Comparison of ENCODE assay signal across 30 cellular contexts in the genomic region with DNA sequence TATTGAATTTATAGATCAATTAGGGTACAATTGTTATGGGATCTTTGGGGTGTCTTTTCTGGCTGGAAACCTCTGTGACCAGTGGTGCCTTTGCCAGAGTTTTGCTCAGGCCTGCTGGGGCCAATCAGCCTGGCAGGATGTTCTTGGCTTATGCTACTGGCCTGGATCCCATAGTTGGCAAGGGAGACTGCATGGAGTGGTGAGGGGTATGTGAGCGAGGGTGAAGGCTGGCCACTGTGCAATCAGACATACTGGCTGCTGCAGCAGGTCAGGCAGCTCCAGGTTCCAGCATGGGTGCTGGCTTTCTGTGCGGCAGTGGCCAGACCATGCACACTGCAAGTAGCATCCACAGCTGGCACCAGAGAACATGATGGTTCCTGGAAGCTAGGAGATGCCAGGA.
"Had no signal": no experiment of that assay in that cellular context is flagged by ENCODE, and none has a peak within 500 bp of the region (broad histone marks: within the 10 kb centered on the region; RNA-seq: fewer than 3 reads in every experiment).

No MANE protein-coding gene starts in this region.

- H3K4me3 ChIP-seq: ascending aorta, body of pancreas, Peyer's patch had no signal

- H3K36me3 ChIP-seq: ascending aorta, Peyer's patch had no signal

- H3K4me1 Mint-ChIP-seq: activated B cell treated with CpG ODN at 0.5 μM for 24 hours; activated CD4-positive, alpha-beta T cell treated with anti-CD3 and anti-CD28 coated beads, Interleukin-2, amount 10 ng/mL, durations not matched to agents 24 days and 14 days; activated CD8-positive, alpha-beta memory T cell treated with anti-CD3 and anti-CD28 coated beads, Interleukin-2, amount 10 ng/mL, durations not matched to agents 7 days and 5 days; activated naive CD4-positive, alpha-beta T cell treated with anti-CD3 and anti-CD28 coated beads, Interleukin-2, amount 50 U/mL, for 24 hours; central memory CD8-positive, alpha-beta T cell; T-helper 17 cell had no signal

- DNase-seq: activated B cell treated with CpG ODN at 0.5 μM for 24 hours; activated CD4-positive, alpha-beta T cell treated with anti-CD3 and anti-CD28 coated beads for 1 hour; activated CD4-positive, alpha-beta T cell treated with anti-CD3 and anti-CD28 coated beads, Interleukin-2, amount 10 ng/mL, durations not matched to agents 24 days and 14 days; activated CD4-positive, alpha-beta T cell treated with anti-CD3 and anti-CD28 coated beads, Interleukin-2, amount 50 U/mL, for 48 hours; activated CD8-positive, alpha-beta memory T cell treated with anti-CD3 and anti-CD28 coated beads, Interleukin-2, amount 10 ng/mL, durations not matched to agents 7 days and 5 days; activated effector memory CD4-positive, alpha-beta T cell treated with Interleukin-2 at 50 U/mL for 16 hours; activated naive CD4-positive, alpha-beta T cell; activated T-cell treated with anti-CD3 and anti-CD28 coated beads, Interleukin-2, amount 50 U/mL, for 24 hours; body of pancreas; KG1; MV-4-11; NCI-H1092 treated with DMSO at 0.1 percent for 48 hours; NCI-H1417 treated with DMSO at 0.1 percent for 48 hours; NCI-H1694; NCI-H2029; NCI-H2107; NCI-H2171 treated with DMSO at 0.1 percent for 48 hours; NCI-H226; NCI-H510A treated with DMSO at 0.1 percent for 48 hours; NCI-H69; Peyer's patch; SIG-M5; T-helper 17 cell; T-helper 9 cell had no signal

- H3K27ac ChIP-seq: ascending aorta, body of pancreas, Peyer's patch had no signal

- FAIRE-seq: bronchial epithelial cell, TTC549 had no signal

- H3K27me3 ChIP-seq: ascending aorta, body of pancreas, Peyer's patch had no signal

- H3K27me3 Mint-ChIP-seq: activated B cell treated with CpG ODN at 0.5 μM for 24 hours; activated CD4-positive, alpha-beta T cell treated with anti-CD3 and anti-CD28 coated beads, Interleukin-2, amount 10 ng/mL, durations not matched to agents 24 days and 14 days; activated CD8-positive, alpha-beta memory T cell treated with anti-CD3 and anti-CD28 coated beads, Interleukin-2, amount 10 ng/mL, durations not matched to agents 7 days and 5 days; activated naive CD4-positive, alpha-beta T cell treated with anti-CD3 and anti-CD28 coated beads, Interleukin-2, amount 50 U/mL, for 24 hours; activated T-cell treated with anti-CD3 and anti-CD28 coated beads, Interleukin-2, amount 50 U/mL, for 24 hours; central memory CD8-positive, alpha-beta T cell; T-helper 17 cell had no signal

- ATAC-seq: activated CD8-positive, alpha-beta memory T cell treated with anti-CD3 and anti-CD28 coated beads, Interleukin-2, amount 10 ng/mL, durations not matched to agents 7 days and 5 days; body of pancreas; T-helper 17 cell had no signal

- H3K4me3 Mint-ChIP-seq: activated B cell treated with CpG ODN at 0.5 μM for 24 hours; activated CD4-positive, alpha-beta T cell treated with anti-CD3 and anti-CD28 coated beads, Interleukin-2, amount 10 ng/mL, durations not matched to agents 24 days and 14 days; activated CD8-positive, alpha-beta memory T cell treated with anti-CD3 and anti-CD28 coated beads, Interleukin-2, amount 10 ng/mL, durations not matched to agents 7 days and 5 days; activated naive CD4-positive, alpha-beta T cell treated with anti-CD3 and anti-CD28 coated beads, Interleukin-2, amount 50 U/mL, for 24 hours; activated T-cell treated with anti-CD3 and anti-CD28 coated beads, Interleukin-2, amount 50 U/mL, for 24 hours; activated T-helper 1 cell treated with anti-CD3 and anti-CD28 coated beads, Interleukin-12 subunit alpha, Interleukin-12 subunit beta, Interleukin-2, Interleukin-4 antibody, amounts not matched to agents 30 ng/mL and 10 ng/mL and 1 ng/mL, durations not matched to agents 14 hours and 24 hours and 36 hours; central memory CD8-positive, alpha-beta T cell; T-helper 17 cell had no signal

- H3K36me3 Mint-ChIP-seq: activated CD8-positive, alpha-beta memory T cell treated with anti-CD3 and anti-CD28 coated beads, Interleukin-2, amount 10 ng/mL, durations not matched to agents 7 days and 5 days; activated naive CD4-positive, alpha-beta T cell treated with anti-CD3 and anti-CD28 coated beads, Interleukin-2, amount 50 U/mL, for 24 hours had no signal

- H3K27ac Mint-ChIP-seq: activated B cell treated with CpG ODN at 0.5 μM for 24 hours; activated CD4-positive, alpha-beta T cell treated with anti-CD3 and anti-CD28 coated beads, Interleukin-2, amount 10 ng/mL, durations not matched to agents 24 days and 14 days; activated CD8-positive, alpha-beta memory T cell treated with anti-CD3 and anti-CD28 coated beads, Interleukin-2, amount 10 ng/mL, durations not matched to agents 7 days and 5 days; activated naive CD4-positive, alpha-beta T cell treated with anti-CD3 and anti-CD28 coated beads, Interleukin-2, amount 50 U/mL, for 24 hours; activated T-cell treated with anti-CD3 and anti-CD28 coated beads, Interleukin-2, amount 50 U/mL, for 24 hours; activated T-helper 1 cell treated with anti-CD3 and anti-CD28 coated beads, Interleukin-12 subunit alpha, Interleukin-12 subunit beta, Interleukin-2, Interleukin-4 antibody, amounts not matched to agents 30 ng/mL and 10 ng/mL and 1 ng/mL, durations not matched to agents 14 hours and 24 hours and 36 hours; T-helper 17 cell had no signal

- H3K4me1 ChIP-seq: ascending aorta, body of pancreas, Peyer's patch had no signal
